In genomic region chr1:11516961-11517635, GRCh38 we compare ENCODE assay signal across 26 cellular contexts. TPM values are rescaled to one million over a fixed set of nuclear protein-coding genes. Genes with fewer than 3 reads are reported as not detected.
A peak's percentile ranks its signal among the peaks of the same experiment; 100 is the strongest.
DNase-seq lines count a peak whose midpoint lies in the region; ATAC-seq, FAIRE-seq and TF ChIP-seq lines count a peak whose summit lies in the region.
"Had no signal": no experiment of that assay in that cellular context is flagged by ENCODE, and none has a peak within 500 bp of the region (broad histone marks: within the 10 kb centered on the region; RNA-seq: fewer than 3 reads in every experiment).

No MANE protein-coding gene starts in this region.

- intact Hi-C loops in kidney (cut with DNase I) (no loop called here), posterior vena cava (cut with DNase I) (no loop called here)

- H3K4me3 ChIP-seq in H7 (ENCODE audit: insufficient read depth, low read depth, low read length) = no peak overlapping the region
- no peak overlapping the region for H3K4me3 ChIP-seq in RWPE2 (ENCODE audit: severe bottlenecking)
- H3K4me3 ChIP-seq in kidney (ENCODE audit: low read length in 2 of 2) = no peak overlapping the region
- H3K4me3 ChIP-seq: GM12878 had no signal

- no peak for TF ChIP-seq CTCF in RWPE2 (IDR thresholded peaks at IDR 0.05; ENCODE audit: poor library complexity, severe bottlenecking)
- no peak for TF ChIP-seq CTCF in kidney (IDR thresholded peaks at IDR 0.05; ENCODE audit: borderline replicate concordance, extremely low read depth, insufficient read depth)

- H3K9me3 ChIP-seq in RWPE2 (ENCODE audit: severe bottlenecking) (no peaks in the 10 kb centered on the region), kidney (ENCODE audit: control insufficient read depth in 1 of 2, low read length in 2 of 2) (no peaks in the 10 kb centered on the region)
- H3K9me3 ChIP-seq: Caco-2 had no signal

- no peak overlapping the region for H3K9ac ChIP-seq in kidney (ENCODE audit: low read length in 2 of 2)

- no peak for FAIRE-seq in kidney (lab: Jason Lieb, UNC)
- FAIRE-seq: GM12878, HTR-8/SVneo, RCC 7860 had no signal

- H3K36me3 ChIP-seq in H7 (replicated peaks; ENCODE audit: control insufficient read depth, insufficient read depth, low read length) (no peaks in the 10 kb centered on the region; the same call in none of the 2 replicates), RWPE2 (ENCODE audit: low read depth) (no peaks in the 10 kb centered on the region), kidney (ENCODE audit: control insufficient read depth in 1 of 2, insufficient read depth in 2 of 2, low read length in 2 of 2) (no peaks in the 10 kb centered on the region)

- DNase-seq in H7 (peak; percentile 33), RWPE2 (ENCODE audit: low spot score) (peak; percentile 47), kidney (peak; percentile 34), posterior vena cava (ENCODE audit: low spot score) (peak; percentile 62), NCI-H1048 (lab: John Stamatoyannopoulos, UW) (no peak), amniotic stem cell (lab: John Stamatoyannopoulos, UW) (no peak)
- DNase-seq in stimulated activated CD4-positive, alpha-beta T cell treated with anti-CD3 and anti-CD28 coated beads, Interleukin-4, amount 100 ng/mL, for 1 hour = no peak
- DNase-seq: C1 segment of cervical spinal cord; Caco-2; CD8-positive, alpha-beta T cell; DMS79; EL; GDM1; KBM-7; MV-4-11; NCI-H1105 treated with DMSO at 0.1 percent for 48 hours; NCI-H146; NCI-H1930; NCI-H2107; NCI-H524; NCI-H748 treated with DMSO at 0.1 percent for 48 hours had no signal

- ATAC-seq in RWPE2 (ENCODE audit: low read depth) = no peak
- ATAC-seq: CD8-positive, alpha-beta T cell; GM12878; SK-N-SH treated with all-trans-retinoic acid at 6 μM for 48 hours had no signal

- H3K27me3 ChIP-seq in H7 (ENCODE audit: control insufficient read depth, insufficient read depth, low read length) (no peaks in the 10 kb centered on the region), RWPE2 (ENCODE audit: insufficient read depth, poor library complexity, severe bottlenecking) (no peaks in the 10 kb centered on the region)

- H3K27ac ChIP-seq in RWPE2 (ENCODE audit: poor library complexity, severe bottlenecking) (no peak overlapping the region), kidney (ENCODE audit: low read depth in 2 of 2, low read length in 2 of 2) (no peak overlapping the region)

- H3K4me1 ChIP-seq in RWPE2 (ENCODE audit: insufficient read depth, poor library complexity, severe bottlenecking) (no peaks in the 10 kb centered on the region), kidney (ENCODE audit: control insufficient read depth in 1 of 2, insufficient read depth in 1 of 2, low read depth in 1 of 2, low read length in 2 of 2) (no peaks in the 10 kb centered on the region)
- H3K4me1 ChIP-seq: Caco-2 had no signal

RNA-seq across cellular contexts. Expression of gene DISP3, which starts 38.1 kb away (rescaled TPM):
- 5.8 and 6.1 TPM in 2 replicates for total RNA-seq in H7 (2014; rRNA removed; shearing (Covaris generic))
- total RNA-seq in kidney = 0.19 TPM
- polyA plus RNA-seq in kidney (ENCODE audit: insufficient read depth, low read depth, low replicate concordance) = not detected
- total RNA-seq in posterior vena cava = not detected
- total RNA-seq: LHCN-M2 had no signal

Comparison
In these comparisons a context has a peak if more than half of its experiments do, and no peak if none do; other contexts are left out.
1. DNase-seq: peak in H7 (single experiment), RWPE2 (single experiment), kidney (single experiment) and posterior vena cava (single experiment); none in NCI-H1048 (single experiment), stimulated activated CD4-positive, alpha-beta T cell treated with anti-CD3 and anti-CD28 coated beads, Interleukin-4, amount 100 ng/mL, for 1 hour (single experiment) and amniotic stem cell (single experiment).